ENCODE assay signal across 27 cellular contexts in the genomic region with DNA sequence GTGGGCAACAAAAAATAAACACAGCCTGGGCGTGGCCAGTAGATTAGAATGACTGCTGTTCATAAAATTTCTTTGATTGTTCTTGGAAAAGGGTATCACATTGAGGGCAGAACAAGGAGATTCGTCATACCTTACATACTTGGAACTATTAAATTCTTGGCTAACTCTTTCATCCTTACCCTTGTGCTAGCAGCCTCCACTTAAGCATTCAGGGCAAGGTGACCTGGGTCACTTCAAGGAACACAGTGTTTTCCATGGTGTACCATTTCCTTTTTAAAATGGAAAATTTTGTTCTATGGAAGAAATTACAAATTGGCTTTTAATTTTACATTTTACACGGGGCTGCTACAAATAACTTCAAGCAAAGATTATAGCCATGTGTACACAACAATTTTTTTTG.
"Had no signal": no experiment of that assay in that cellular context is flagged by ENCODE, and none has a peak within 500 bp of the region (broad histone marks: within the 10 kb centered on the region; RNA-seq: fewer than 3 reads in every experiment).

No MANE protein-coding gene starts in this region.

- H3K27ac ChIP-seq: breast epithelium, epithelial cell of prostate, esophagus squamous epithelium, heart right ventricle, left ventricle myocardium inferior, right atrium auricular region, stomach, transverse colon had no signal

- H3K4me1 Mint-ChIP-seq: activated CD4-positive, alpha-beta memory T cell treated with anti-CD3 and anti-CD28 coated beads, Interleukin-2, amount 10 ng/mL, durations not matched to agents 7 days and 5 days; activated CD4-positive, alpha-beta T cell treated with anti-CD3 and anti-CD28 coated beads, Interleukin-2, amount 10 ng/mL, durations not matched to agents 7 days and 5 days; activated T-helper 17 cell treated with anti-CD3 and anti-CD28 coated beads, Interleukin-2, amount 50 U/mL, for 72 hours; nephron had no signal

- H3K27me3 ChIP-seq: breast epithelium, right atrium auricular region, transverse colon had no signal

- H3K36me3 Mint-ChIP-seq: WTC11 had no signal

- ATAC-seq: activated T-helper 17 cell treated with anti-CD3 and anti-CD28 coated beads, Interleukin-2, amount 50 U/mL, for 72 hours; heart right ventricle; stimulated activated naive B cell treated with anti-CD40 and anti-IgM and Interleukin-4, amounts not matched to agents 10 μg/mL and 1 μg/mL and 100 μg/mL, for 72 hours; WTC11 had no signal

- H3K9me3 ChIP-seq: breast epithelium, esophagus squamous epithelium, heart right ventricle, left ventricle myocardium inferior, right atrium auricular region, stomach, transverse colon had no signal

- H3K9me3 Mint-ChIP-seq: activated CD4-positive, alpha-beta memory T cell treated with anti-CD3 and anti-CD28 coated beads, Interleukin-2, amount 10 ng/mL, durations not matched to agents 7 days and 5 days; activated CD4-positive, alpha-beta T cell treated with anti-CD3 and anti-CD28 coated beads, Interleukin-2, amount 10 ng/mL, durations not matched to agents 7 days and 5 days; activated T-cell treated with anti-CD3 and anti-CD28 coated beads, Interleukin-2, amount 50 U/mL, for 24 hours; activated T-helper 17 cell treated with anti-CD3 and anti-CD28 coated beads, Interleukin-2, amount 50 U/mL, for 72 hours had no signal

- H3K4me1 ChIP-seq: breast epithelium, esophagus squamous epithelium, heart right ventricle, left ventricle myocardium inferior, right atrium auricular region, stomach had no signal

- H3K36me3 ChIP-seq: breast epithelium, esophagus squamous epithelium, heart right ventricle, left ventricle myocardium inferior, right atrium auricular region, stomach, transverse colon had no signal

- H3K4me3 ChIP-seq: breast epithelium, esophagus squamous epithelium, heart right ventricle, left ventricle myocardium inferior, right atrium auricular region, stomach, transverse colon had no signal

- H3K4me3 Mint-ChIP-seq: activated CD4-positive, alpha-beta memory T cell treated with anti-CD3 and anti-CD28 coated beads, Interleukin-2, amount 10 ng/mL, durations not matched to agents 7 days and 5 days; activated CD4-positive, alpha-beta T cell treated with anti-CD3 and anti-CD28 coated beads, Interleukin-2, amount 10 ng/mL, durations not matched to agents 7 days and 5 days; activated T-cell treated with anti-CD3 and anti-CD28 coated beads, Interleukin-2, amount 50 U/mL, for 24 hours; activated T-helper 17 cell treated with anti-CD3 and anti-CD28 coated beads, Interleukin-2, amount 50 U/mL, for 72 hours; dendritic cell treated with granulocyte-macrophage colony-stimulating factor and Interleukin-4, amounts not matched to agents 40 ng/mL and 50 ng/mL, for 4 days; endodermal cell; nephron; stimulated activated naive B cell treated with anti-CD40 and anti-IgM and Interleukin-4, amounts not matched to agents 10 μg/mL and 1 μg/mL and 100 μg/mL, for 72 hours; WTC11 had no signal

- DNase-seq: activated CD4-positive, alpha-beta memory T cell treated with anti-CD3 and anti-CD28 coated beads, Interleukin-2, amount 10 ng/mL, durations not matched to agents 7 days and 5 days; activated CD4-positive, alpha-beta T cell treated with anti-CD3 and anti-CD28 coated beads for 1 hour; activated CD4-positive, alpha-beta T cell treated with anti-CD3 and anti-CD28 coated beads, Interleukin-2, amount 10 ng/mL, durations not matched to agents 7 days and 5 days; activated CD8-positive, alpha-beta memory T cell treated with anti-CD3 and anti-CD28 coated beads, Interleukin-2, amount 50 U/mL, for 48 hours; activated gamma-delta T cell treated with Interleukin-2 at 50 U/mL for 16 hours; activated naive CD4-positive, alpha-beta T cell treated with anti-CD3 and anti-CD28 coated beads, Interleukin-2, amount 50 U/mL, for 16 hours; activated T-cell treated with anti-CD3 and anti-CD28 coated beads, Interleukin-2, amount 50 U/mL, for 24 hours; amniotic stem cell; central memory CD4-positive, alpha-beta T cell; endodermal cell; esophagus squamous epithelium; foreskin melanocyte; heart right ventricle; left ventricle myocardium inferior; stimulated activated CD4-positive, alpha-beta T cell treated with anti-CD3 and anti-CD28 coated beads, Interleukin-15, amount 100 ng/mL, for 24 hours; stimulated activated CD4-positive, alpha-beta T cell treated with anti-CD3 and anti-CD28 coated beads, Interleukin-2, amount 100 ng/mL, for 24 hours; stimulated activated naive B cell treated with anti-CD40 and anti-IgM and Interleukin-4, amounts not matched to agents 10 μg/mL and 1 μg/mL and 100 μg/mL, for 72 hours; stomach; T-helper 2 cell; transverse colon had no signal

- H3K27ac Mint-ChIP-seq: activated CD4-positive, alpha-beta memory T cell treated with anti-CD3 and anti-CD28 coated beads, Interleukin-2, amount 10 ng/mL, durations not matched to agents 7 days and 5 days; activated CD4-positive, alpha-beta T cell treated with anti-CD3 and anti-CD28 coated beads, Interleukin-2, amount 10 ng/mL, durations not matched to agents 7 days and 5 days; activated T-cell treated with anti-CD3 and anti-CD28 coated beads, Interleukin-2, amount 50 U/mL, for 24 hours; activated T-helper 17 cell treated with anti-CD3 and anti-CD28 coated beads, Interleukin-2, amount 50 U/mL, for 72 hours; dendritic cell treated with granulocyte-macrophage colony-stimulating factor and Interleukin-4, amounts not matched to agents 40 ng/mL and 50 ng/mL, for 4 days; nephron; stimulated activated naive B cell treated with anti-CD40 and anti-IgM and Interleukin-4, amounts not matched to agents 10 μg/mL and 1 μg/mL and 100 μg/mL, for 72 hours; WTC11 had no signal
